ENCODE assay signal across 9 cellular contexts in the genomic region with DNA sequence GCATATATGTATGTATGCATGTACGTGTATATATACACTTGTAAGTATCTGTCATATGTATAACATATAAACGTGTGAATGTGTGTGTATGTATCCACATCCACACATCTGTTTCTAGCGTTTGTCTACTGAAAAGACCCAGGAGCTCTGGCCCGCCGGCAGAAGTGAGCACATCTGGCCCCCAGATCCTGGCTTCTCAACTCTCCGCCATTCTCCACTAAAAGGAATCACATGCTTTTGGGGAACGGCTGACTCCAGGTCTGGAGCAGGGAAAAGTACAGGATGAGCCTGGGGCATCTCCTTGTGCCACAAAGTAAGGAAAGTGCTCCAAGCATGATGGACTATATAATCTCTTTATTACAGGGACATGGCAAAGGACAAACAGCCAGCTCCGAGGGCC.
"Had no signal": no experiment of that assay in that cellular context is flagged by ENCODE, and none has a peak within 500 bp of the region (broad histone marks: within the 10 kb centered on the region; RNA-seq: fewer than 3 reads in every experiment).

No MANE protein-coding gene starts in this region.

- H3K9ac ChIP-seq: GM23248 had no signal

- H3K9me3 ChIP-seq: HAP-1 had no signal

- ATAC-seq: HCT116, HepG2 had no signal

- DNase-seq: GM23248, GOT3, H7, HFFc6 had no signal

- H2AFZ ChIP-seq: GM23248 had no signal

- H3K27ac ChIP-seq: GM23248, HL-60 had no signal

- H3K4me1 ChIP-seq: HAP-1 had no signal

- H3K4me3 ChIP-seq: GM23248, HAP-1 had no signal

- H3K4me3 Mint-ChIP-seq: HFFc6, IgD-negative memory B cell had no signal

- H3K27ac Mint-ChIP-seq: HFFc6, IgD-negative memory B cell had no signal
